Comparison of ENCODE assay signal across 14 cellular contexts in the genomic region with DNA sequence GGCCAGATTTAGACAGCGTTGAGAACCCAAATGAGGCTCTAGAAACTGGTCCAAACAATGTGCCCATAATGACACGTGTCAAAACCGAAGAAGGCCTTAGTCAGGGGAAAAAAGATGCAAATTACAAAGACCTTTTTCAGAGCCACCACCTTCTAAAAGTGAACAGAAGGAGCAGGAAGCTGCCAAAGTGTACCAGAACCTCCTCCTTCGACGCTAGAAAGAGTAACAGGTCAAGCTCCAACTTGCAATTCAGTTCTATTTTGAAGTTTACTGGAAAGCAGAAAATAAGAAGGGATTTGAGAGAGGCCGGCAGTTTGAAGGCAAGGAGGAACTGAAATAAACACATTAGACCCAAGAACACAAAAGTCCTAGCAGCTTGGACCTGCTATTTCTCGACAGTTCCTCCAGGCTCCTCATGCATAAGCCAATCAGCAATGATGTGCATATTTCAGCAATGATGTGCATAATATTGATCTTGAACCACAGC.
DNase-seq lines count a peak whose midpoint lies in the region; ATAC-seq and TF ChIP-seq lines count a peak whose summit lies in the region.
"Had no signal": no experiment of that assay in that cellular context is flagged by ENCODE, and none has a peak within 500 bp of the region (broad histone marks: within the 10 kb centered on the region; RNA-seq: fewer than 3 reads in every experiment).

No MANE protein-coding gene starts in this region.

- POLR2A ChIA-PET in activated B cell treated with CpG ODN at 0.5 μM for 24 hours (lab: Charles Lee): interaction anchor here (0.6 to 2.6 kb wide), 8 partner anchors 28 to 133 kb away, joined by 3 to 11 read pairs (median 4); no protein-coding TSS in a partner anchor

- no peaks in the 10 kb centered on the region for H3K36me3 Mint-ChIP-seq in activated B cell treated with CpG ODN at 0.5 μM for 24 hours (ENCODE audit: low read depth)

- H3K27me3 Mint-ChIP-seq in activated B cell treated with CpG ODN at 0.5 μM for 24 hours: no peaks in the 10 kb centered on the region
- H3K27me3 Mint-ChIP-seq: central memory CD8-positive, alpha-beta T cell had no signal

- H3K4me3 Mint-ChIP-seq in activated B cell treated with CpG ODN at 0.5 μM for 24 hours: peak overlapping the region; percentile 75
- H3K4me3 Mint-ChIP-seq: central memory CD8-positive, alpha-beta T cell had no signal

- peak overlapping the region; percentile 94 for H3K27ac Mint-ChIP-seq in activated B cell treated with CpG ODN at 0.5 μM for 24 hours

- peaks cover 0 to 40% (median 3%) of the 10 kb centered on the region in 11 experiments; a peak in 6 of 22 replicates for H4K20me1 ChIP-seq in BLaER1 treated with 17β-estradiol and CSF1 and Interleukin-3, amounts not matched to agents 10 nM and 100 nM

- no peaks in the 10 kb centered on the region for H3K27me3 ChIP-seq in BLaER1 treated with 17β-estradiol and CSF1 and Interleukin-3, amounts not matched to agents 10 nM and 100 nM
- H3K27me3 ChIP-seq in dorsolateral prefrontal cortex: no peaks in the 10 kb centered on the region
- H3K27me3 ChIP-seq: ovary had no signal

- H3K9me3 ChIP-seq in BLaER1 treated with 17β-estradiol and CSF1 and Interleukin-3, amounts not matched to agents 10 nM and 100 nM (replicated peaks in 1 of 11): peaks cover 0 to 14% (median 0%) of the 10 kb centered on the region in 11 experiments; a peak in 1 of 22 replicates
- H3K9me3 ChIP-seq: ovary had no signal

- DNase-seq in GM19240 (ENCODE audit: insufficient read length, low spot score): peak; percentile 63
- DNase-seq in activated B cell treated with CpG ODN at 0.5 μM for 24 hours: no peak
- DNase-seq in dorsolateral prefrontal cortex: no peak
- DNase-seq in mucosa of gallbladder (ENCODE audit: low spot score): no peak
- DNase-seq in HuH-7.5 (ENCODE audit: low spot score): no peak
- DNase-seq: activated gamma-delta T cell; GF-D8; ovary; stimulated activated CD4-positive, alpha-beta T cell treated with anti-CD3 and anti-CD28 coated beads, Interleukin-4, amount 100 ng/mL, for 1 hour had no signal

- peak overlapping the region in 8 of 11 experiments; percentile 4 to 71 (median 39); a peak in 14 of 22 replicates for H3K4me2 ChIP-seq in BLaER1 treated with 17β-estradiol and CSF1 and Interleukin-3, amounts not matched to agents 10 nM and 100 nM

- no peaks in the 10 kb centered on the region for H3K9me3 Mint-ChIP-seq in activated B cell treated with CpG ODN at 0.5 μM for 24 hours
- H3K9me3 Mint-ChIP-seq: central memory CD8-positive, alpha-beta T cell had no signal

- TF ChIP-seq CTCF in activated B cell treated with CpG ODN at 0.5 μM for 24 hours (IDR thresholded peaks at IDR 0.05): no peak
- no peak for TF ChIP-seq CTCF in dorsolateral prefrontal cortex (IDR thresholded peaks at IDR 0.05 in 54 of 56, conservative IDR thresholded peaks at IDR 0.05 in 2 of 56; ENCODE audit: low read depth in 1 of 56, partially characterized antibody in 56 of 56)

- intact Hi-C loops in activated B cell treated with CpG ODN at 0.5 μM for 24 hours (cut with micrococcal nuclease): no loop called here
- intact Hi-C loops in dorsolateral prefrontal cortex (cut with DNase I): loop anchor here (5.0 to 10.0 kb wide), 2 partner anchors 132 to 134 kb away; no protein-coding TSS in a partner anchor

- peaks cover 0 to 58% (median 26%) of the 10 kb centered on the region in 11 experiments; a peak in 16 of 22 replicates for H3K36me3 ChIP-seq in BLaER1 treated with 17β-estradiol and CSF1 and Interleukin-3, amounts not matched to agents 10 nM and 100 nM
- H3K36me3 ChIP-seq: ovary had no signal

- H3K4me3 ChIP-seq in BLaER1 treated with 17β-estradiol and CSF1 and Interleukin-3, amounts not matched to agents 10 nM and 100 nM: no peak overlapping the region
- H3K4me3 ChIP-seq in dorsolateral prefrontal cortex: no peak overlapping the region
- H3K4me3 ChIP-seq: ovary had no signal

- CTCF ChIA-PET in activated B cell treated with CpG ODN at 0.5 μM for 24 hours (lab: Charles Lee): interaction anchor here (1.2 kb wide), 2 partner anchors 49 to 59 kb away, joined by 3 read pairs; no protein-coding TSS in a partner anchor

- ATAC-seq in HG03039 (IDR thresholded peaks at IDR 0.05; ENCODE audit: unreplicated experiment): peak; percentile 63
- ATAC-seq in activated B cell treated with CpG ODN at 0.5 μM for 24 hours (ENCODE audit: low read depth): peak; percentile 72
- ATAC-seq in HG03520 (IDR thresholded peaks at IDR 0.05; ENCODE audit: unreplicated experiment): no peak
- ATAC-seq: left lobe of liver had no signal

- peak overlapping the region in 10 of 11 experiments; percentile 0 to 53 (median 30); a peak in 12 of 22 replicates for H3K27ac ChIP-seq in BLaER1 treated with 17β-estradiol and CSF1 and Interleukin-3, amounts not matched to agents 10 nM and 100 nM
- peak overlapping the region in 17 of 59 donors; percentile 1 to 63 (median 25) for H3K27ac ChIP-seq in dorsolateral prefrontal cortex
- H3K27ac ChIP-seq: ovary had no signal

- H3K4me1 ChIP-seq in BLaER1 treated with 17β-estradiol and CSF1 and Interleukin-3, amounts not matched to agents 10 nM and 100 nM: peaks cover 71 to 95% (median 81%) of the 10 kb centered on the region in 10 experiments

- H3K4me1 Mint-ChIP-seq in activated B cell treated with CpG ODN at 0.5 μM for 24 hours: peaks cover 63% of the 10 kb centered on the region

- H3K9ac ChIP-seq in BLaER1 treated with 17β-estradiol and CSF1 and Interleukin-3, amounts not matched to agents 10 nM and 100 nM: peak overlapping the region in 1 of 11 experiments; percentile 30; a peak in 1 of 22 replicates
